In the genomic region with DNA sequence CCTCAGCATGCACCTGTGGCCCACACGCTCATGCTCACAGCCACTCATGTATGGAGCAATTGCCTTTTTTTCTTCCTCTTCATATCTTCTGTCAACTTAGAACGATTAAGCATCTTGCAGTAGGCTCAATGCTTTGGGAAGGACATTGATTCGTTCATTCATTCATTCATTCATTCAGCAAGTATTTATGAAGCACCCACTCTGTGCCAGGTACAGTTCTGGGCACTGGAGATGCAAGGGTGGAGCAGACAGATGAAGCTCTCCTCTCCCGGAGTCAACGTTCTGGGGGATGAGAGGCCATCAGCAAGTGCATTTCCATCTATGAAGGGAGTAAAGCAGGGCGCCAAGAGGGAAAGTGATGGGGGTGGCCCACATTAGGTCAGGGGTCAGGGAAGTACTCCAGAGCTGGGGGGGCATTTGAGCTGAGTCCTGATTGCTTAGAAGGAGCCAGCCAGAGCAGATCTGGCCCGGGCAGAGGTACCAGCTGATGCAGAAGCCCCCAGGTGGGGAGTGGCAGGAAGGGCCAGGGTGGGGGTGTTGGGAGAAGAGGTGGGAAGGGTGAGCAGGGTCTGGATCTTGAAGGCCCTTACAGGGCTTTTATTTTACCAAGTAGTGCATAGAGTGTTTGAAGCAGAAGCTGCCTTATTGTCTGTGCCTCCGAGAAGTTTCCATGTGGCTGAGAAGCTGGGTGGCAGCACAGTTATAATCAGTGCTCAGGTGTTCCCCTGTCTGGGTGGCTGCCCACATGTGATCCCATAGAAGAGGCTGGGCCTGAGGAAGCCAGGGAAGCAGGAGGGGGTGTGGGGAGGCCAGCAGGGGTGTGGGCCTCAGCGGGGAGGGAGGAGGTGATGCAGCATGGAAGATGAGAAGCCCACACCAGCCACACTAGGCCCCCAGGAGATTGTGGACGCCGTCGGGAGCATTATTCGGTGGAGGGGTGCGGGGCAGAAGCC, we compare ENCODE assay signal across 12 cellular contexts. TPM values are rescaled to one million over a fixed set of nuclear protein-coding genes. Genes with fewer than 3 reads are reported as not detected.
A peak's percentile ranks its signal among the peaks of the same experiment; 100 is the strongest.
DNase-seq lines count a peak whose midpoint lies in the region; ATAC-seq and TF ChIP-seq lines count a peak whose summit lies in the region.
"Had no signal": no experiment of that assay in that cellular context is flagged by ENCODE, and none has a peak within 500 bp of the region (broad histone marks: within the 10 kb centered on the region; RNA-seq: fewer than 3 reads in every experiment).

No MANE protein-coding gene starts in this region.

- no TSS peak for BruUV-seq in Caco-2 (replicated peaks; lab: Mats Ljungman, UMichigan)

- TF ChIP-seq CTCF in Caco-2 (IDR thresholded peaks at IDR 0.05; ENCODE audit: insufficient read depth in 1 of 2, low read depth in 1 of 2, low read length in 1 of 2, severe bottlenecking in 1 of 2, unreplicated experiment in 1 of 2) (no peak), WTC11 (IDR thresholded peaks at IDR 0.05) (no peak)

- peaks cover 19% of the 10 kb centered on the region for H3K4me1 Mint-ChIP-seq in Caco-2 (ENCODE audit: low read depth, unreplicated experiment)
- H3K4me1 Mint-ChIP-seq in WTC11, result peaks cover 10% of the 10 kb centered on the region

- peak overlapping the region in 1 of 3 donors; percentile 54 for H3K9ac ChIP-seq in skeletal muscle tissue (ENCODE audit: low read depth in 1 of 3, low read length in 3 of 3)

- H3K27ac Mint-ChIP-seq in Caco-2 (ENCODE audit: unreplicated experiment) (peak overlapping the region; percentile 9), WTC11 (peak overlapping the region; percentile 72)
- H3K27ac Mint-ChIP-seq: activated T-helper 2 cell treated with anti-CD3 and anti-CD28 coated beads, Interferon-gamma antibody, Interleukin-2, Interleukin-4, amounts not matched to agents 10 μg/mL and 5 μg/mL and 100 μg/mL, durations not matched to agents 14 hours and 24 hours and 36 hours had no signal

- H3K36me3 ChIP-seq in Caco-2 (ENCODE audit: control insufficient read depth, insufficient read depth, low read length), result 0 out of 2 replicates have a peak, but pooled peaks cover 1% of the 10 kb centered on the region
- H3K36me3 ChIP-seq in skeletal muscle tissue (ENCODE audit: control insufficient read depth in 3 of 3, insufficient read depth in 3 of 3, low read length in 3 of 3), result no peaks in the 10 kb centered on the region
- H3K36me3 ChIP-seq: pancreas had no signal

- H3K27ac ChIP-seq in layer of hippocampus (ENCODE audit: low read depth, low read length) (peak overlapping the region; percentile 92), skeletal muscle tissue (ENCODE audit: low read depth, low read length) (peak overlapping the region; percentile 79)

- in situ Hi-C loops in ACHN (cut with HindIII; ENCODE audit: low pct_ligation_motif_present, low pct_unique_long_range_greater_than_20kb, low sequenced_read_pairs), result no loop called here

- H3K36me3 Mint-ChIP-seq in Caco-2 (ENCODE audit: insufficient read depth, unreplicated experiment) (peaks cover 8% of the 10 kb centered on the region), WTC11 (no peaks in the 10 kb centered on the region)

- H3K27me3 Mint-ChIP-seq in Caco-2 (ENCODE audit: insufficient read depth, unreplicated experiment) (no peaks in the 10 kb centered on the region), WTC11 (ENCODE audit: low read depth) (no peaks in the 10 kb centered on the region)

- no peak overlapping the region for H3K4me3 Mint-ChIP-seq in Caco-2 (ENCODE audit: unreplicated experiment)
- H3K4me3 Mint-ChIP-seq in WTC11, result no peak overlapping the region

- H3K9me3 ChIP-seq in Caco-2 (no peaks in the 10 kb centered on the region), skeletal muscle tissue (ENCODE audit: control insufficient read depth in 3 of 3, low read length in 3 of 3) (no peaks in the 10 kb centered on the region)
- H3K9me3 ChIP-seq: pancreas had no signal

- POLR2A ChIA-PET in Caco-2 (lab: Charles Lee) (no interaction called here), WTC11 (lab: Charles Lee) (no interaction called here)

- H3K27me3 ChIP-seq in Caco-2 (replicated peaks; ENCODE audit: control insufficient read depth, insufficient read depth, low read length) (no peaks in the 10 kb centered on the region), layer of hippocampus (ENCODE audit: control insufficient read depth, insufficient read depth, low read length) (no peaks in the 10 kb centered on the region), skeletal muscle tissue (ENCODE audit: control insufficient read depth in 3 of 3, insufficient read depth in 3 of 3, low read length in 3 of 3) (no peaks in the 10 kb centered on the region)
- H3K27me3 ChIP-seq: pancreas had no signal

- ATAC-seq in WTC11, result no peak

- CTCF ChIA-PET in Caco-2 (lab: Charles Lee), result interaction anchor here (1.2 kb wide), 1 partner anchor 48 kb away, joined by 4 read pairs; no protein-coding TSS in a partner anchor
- CTCF ChIA-PET in WTC11 (lab: Charles Lee), result interaction anchor here (1.7 to 4.6 kb wide), 2 partner anchors 49 to 304 kb away, joined by 5 to 31 read pairs; no protein-coding TSS in a partner anchor

- H3K4me1 ChIP-seq in Caco-2 (no peaks in the 10 kb centered on the region), skeletal muscle tissue (ENCODE audit: control insufficient read depth in 3 of 3, insufficient read depth in 3 of 3, low read length in 3 of 3) (peaks cover 50 to 55% (median 54%) of the 10 kb centered on the region in 3 donors)

- H3K4me3 ChIP-seq in Caco-2 (ENCODE audit: low read depth, low read length) (no peak overlapping the region), skeletal muscle tissue (ENCODE audit: low read length in 3 of 3) (no peak overlapping the region)
- H3K4me3 ChIP-seq: pancreas had no signal

- H3K9me3 Mint-ChIP-seq in Caco-2 (ENCODE audit: unreplicated experiment) (no peaks in the 10 kb centered on the region), WTC11 (no peaks in the 10 kb centered on the region)
- H3K9me3 Mint-ChIP-seq: activated T-helper 2 cell treated with anti-CD3 and anti-CD28 coated beads, Interferon-gamma antibody, Interleukin-2, Interleukin-4, amounts not matched to agents 10 μg/mL and 5 μg/mL and 100 μg/mL, durations not matched to agents 14 hours and 24 hours and 36 hours had no signal

- intact Hi-C loops in Caco-2 (cut with micrococcal nuclease; ENCODE audit: unreplicated experiment), result no loop called here

- DNase-seq in Caco-2 (no peak), WTC11 (ENCODE audit: low spot score) (no peak), glomerular visceral epithelial cell (ENCODE audit: extremely low spot score) (no peak), SIG-M5 treated with dmso at 0.1 percent for 504 hours (lab: John Stamatoyannopoulos, UW; ENCODE audit: unreplicated experiment) (no peak), ACHN (no peak)
- DNase-seq in stimulated activated CD4-positive, alpha-beta T cell treated with anti-CD3 and anti-CD28 coated beads, Interleukin-4, amount 100 ng/mL, for 1 hour, result no peak
- DNase-seq: central memory CD4-positive, alpha-beta T cell; GDM1 had no signal

TF ChIP-seq in WTC11, 78 proteins besides CTCF, POLR2A, EP300 and RAD21:
- TF ChIP-seq, protein P1, sequence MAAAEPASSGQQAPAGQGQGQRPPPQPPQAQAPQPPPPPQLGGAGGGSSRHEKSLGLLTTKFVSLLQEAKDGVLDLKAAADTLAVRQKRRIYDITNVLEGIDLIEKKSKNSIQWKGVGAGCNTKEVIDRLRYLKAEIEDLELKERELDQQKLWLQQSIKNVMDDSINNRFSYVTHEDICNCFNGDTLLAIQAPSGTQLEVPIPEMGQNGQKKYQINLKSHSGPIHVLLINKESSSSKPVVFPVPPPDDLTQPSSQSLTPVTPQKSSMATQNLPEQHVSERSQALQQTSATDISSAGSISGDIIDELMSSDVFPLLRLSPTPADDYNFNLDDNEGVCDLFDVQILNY (CRISPR knock-in tag; IDR thresholded peaks at IDR 0.05), result no peak
- no peak for TF ChIP-seq NFE2L1 (CRISPR knock-in tag; IDR thresholded peaks at IDR 0.05)
- TF ChIP-seq PRRX2 (CRISPR knock-in tag; IDR thresholded peaks at IDR 0.05), result no peak
- TF ChIP-seq, protein P2, sequence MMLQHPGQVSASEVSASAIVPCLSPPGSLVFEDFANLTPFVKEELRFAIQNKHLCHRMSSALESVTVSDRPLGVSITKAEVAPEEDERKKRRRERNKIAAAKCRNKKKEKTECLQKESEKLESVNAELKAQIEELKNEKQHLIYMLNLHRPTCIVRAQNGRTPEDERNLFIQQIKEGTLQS (CRISPR knock-in tag; conservative IDR thresholded peaks at IDR 0.05), result no peak
- TF ChIP-seq ETV6 (CRISPR knock-in tag; IDR thresholded peaks at IDR 0.05), result no peak
- TF ChIP-seq OVOL2 (CRISPR knock-in tag; IDR thresholded peaks at IDR 0.05; ENCODE audit: borderline replicate concordance), result no peak

RNA-seq across cellular contexts. Expression of a gene that starts 36.2 kb away (rescaled TPM):
- total RNA-seq in Caco-2 (2022), result 40.9 and 46.0 TPM in 2 replicates
- 5.6 to 7.0 TPM (median 5.9 TPM) in 3 replicates for total RNA-seq in WTC11 (2021)
- total RNA-seq in skeletal muscle tissue, result 15.7 TPM
